ENCODE assay signal across 2 cellular contexts in the genomic region with DNA sequence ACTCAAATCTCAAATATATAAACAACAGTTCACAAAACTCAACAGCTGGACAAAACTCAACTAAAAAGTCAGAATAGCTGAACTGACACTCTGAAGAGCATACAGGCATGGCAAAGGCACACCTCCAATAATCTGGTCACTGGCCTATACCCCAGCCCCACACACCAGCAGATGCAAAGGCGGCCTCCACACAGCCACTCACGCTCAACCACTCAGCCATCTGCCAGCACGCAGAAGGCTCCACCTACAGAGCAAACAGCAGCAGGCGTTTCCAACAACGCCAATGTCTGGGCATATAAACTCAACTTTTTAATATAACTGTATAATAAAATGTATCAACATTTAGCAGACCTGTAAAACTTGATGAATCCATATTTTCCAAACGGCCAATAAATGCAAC.
TF ChIP-seq lines count a peak whose summit lies in the region.

No MANE protein-coding gene starts in this region.

TF ChIP-seq in GM12891, 5 proteins besides CTCF, POLR2A, EP300 and RAD21:
- TF ChIP-seq POU2F2 (IDR thresholded peaks at IDR 0.05; ENCODE audit: low read depth, low read length) (no peak), SPI1 (IDR thresholded peaks at IDR 0.05; ENCODE audit: low read depth, low read length) (no peak), PAX5 (IDR thresholded peaks at IDR 0.05; ENCODE audit: insufficient read depth, low read length, severe bottlenecking) (no peak), TAF1 (IDR thresholded peaks at IDR 0.05; ENCODE audit: low read depth, low read length) (no peak), POLR2AphosphoS5 (IDR thresholded peaks at IDR 0.05; ENCODE audit: low read depth, low read length) (no peak)

TF ChIP-seq in H1, 55 proteins besides CTCF, POLR2A, EP300 and RAD21:
- no peak for TF ChIP-seq SP4 (IDR thresholded peaks at IDR 0.05; ENCODE audit: low read length)
- no peak for TF ChIP-seq ASH2L (IDR thresholded peaks at IDR 0.05; ENCODE audit: low read length)
- no peak for TF ChIP-seq CREB1 (IDR thresholded peaks at IDR 0.05)
- TF ChIP-seq KDM5A (IDR thresholded peaks at IDR 0.05; ENCODE audit: low read length) = no peak
- TF ChIP-seq EGR1 (IDR thresholded peaks at IDR 0.05; ENCODE audit: borderline replicate concordance, low read depth, low read length) = no peak
- no peak for TF ChIP-seq JUND (IDR thresholded peaks at IDR 0.05; ENCODE audit: low read length)
- no peak for TF ChIP-seq PHF8 (conservative IDR thresholded peaks at IDR 0.05; ENCODE audit: low read depth, low read length)
- no peak for TF ChIP-seq CHD1 (IDR thresholded peaks at IDR 0.05; ENCODE audit: low read depth, low read length)
- no peak for TF ChIP-seq RXRA (IDR thresholded peaks at IDR 0.05; ENCODE audit: insufficient read depth, low read depth, low read length)
- no peak for TF ChIP-seq YY1 (IDR thresholded peaks at IDR 0.05; ENCODE audit: low read depth, low read length)
- TF ChIP-seq BACH1 (IDR thresholded peaks at IDR 0.05; ENCODE audit: low read length) = no peak
- no peak for TF ChIP-seq GABPA (IDR thresholded peaks at IDR 0.05; ENCODE audit: borderline replicate concordance, insufficient read depth, low read length)
- TF ChIP-seq TAF1 (IDR thresholded peaks at IDR 0.05; ENCODE audit: low read depth, low read length) = no peak
- TF ChIP-seq FOSL1 (IDR thresholded peaks at IDR 0.05; ENCODE audit: insufficient read depth, low read depth, low read length) = no peak
- no peak for TF ChIP-seq TEAD4 (IDR thresholded peaks at IDR 0.05; ENCODE audit: low read depth, low read length)
- no peak for TF ChIP-seq KDM4A (IDR thresholded peaks at IDR 0.05; ENCODE audit: low read depth, low read length, severe bottlenecking)
- TF ChIP-seq HDAC6 (IDR thresholded peaks at IDR 0.05; ENCODE audit: low read depth, low read length) = no peak
- TF ChIP-seq RNF2 (IDR thresholded peaks at IDR 0.05; ENCODE audit: borderline replicate concordance, low read depth, low read length, missing control alignments, poor library complexity, severe bottlenecking) = no peak
- no peak for TF ChIP-seq RBBP5 (IDR thresholded peaks at IDR 0.05; ENCODE audit: borderline replicate concordance, low read depth, low read length)
- TF ChIP-seq, protein P1, sequence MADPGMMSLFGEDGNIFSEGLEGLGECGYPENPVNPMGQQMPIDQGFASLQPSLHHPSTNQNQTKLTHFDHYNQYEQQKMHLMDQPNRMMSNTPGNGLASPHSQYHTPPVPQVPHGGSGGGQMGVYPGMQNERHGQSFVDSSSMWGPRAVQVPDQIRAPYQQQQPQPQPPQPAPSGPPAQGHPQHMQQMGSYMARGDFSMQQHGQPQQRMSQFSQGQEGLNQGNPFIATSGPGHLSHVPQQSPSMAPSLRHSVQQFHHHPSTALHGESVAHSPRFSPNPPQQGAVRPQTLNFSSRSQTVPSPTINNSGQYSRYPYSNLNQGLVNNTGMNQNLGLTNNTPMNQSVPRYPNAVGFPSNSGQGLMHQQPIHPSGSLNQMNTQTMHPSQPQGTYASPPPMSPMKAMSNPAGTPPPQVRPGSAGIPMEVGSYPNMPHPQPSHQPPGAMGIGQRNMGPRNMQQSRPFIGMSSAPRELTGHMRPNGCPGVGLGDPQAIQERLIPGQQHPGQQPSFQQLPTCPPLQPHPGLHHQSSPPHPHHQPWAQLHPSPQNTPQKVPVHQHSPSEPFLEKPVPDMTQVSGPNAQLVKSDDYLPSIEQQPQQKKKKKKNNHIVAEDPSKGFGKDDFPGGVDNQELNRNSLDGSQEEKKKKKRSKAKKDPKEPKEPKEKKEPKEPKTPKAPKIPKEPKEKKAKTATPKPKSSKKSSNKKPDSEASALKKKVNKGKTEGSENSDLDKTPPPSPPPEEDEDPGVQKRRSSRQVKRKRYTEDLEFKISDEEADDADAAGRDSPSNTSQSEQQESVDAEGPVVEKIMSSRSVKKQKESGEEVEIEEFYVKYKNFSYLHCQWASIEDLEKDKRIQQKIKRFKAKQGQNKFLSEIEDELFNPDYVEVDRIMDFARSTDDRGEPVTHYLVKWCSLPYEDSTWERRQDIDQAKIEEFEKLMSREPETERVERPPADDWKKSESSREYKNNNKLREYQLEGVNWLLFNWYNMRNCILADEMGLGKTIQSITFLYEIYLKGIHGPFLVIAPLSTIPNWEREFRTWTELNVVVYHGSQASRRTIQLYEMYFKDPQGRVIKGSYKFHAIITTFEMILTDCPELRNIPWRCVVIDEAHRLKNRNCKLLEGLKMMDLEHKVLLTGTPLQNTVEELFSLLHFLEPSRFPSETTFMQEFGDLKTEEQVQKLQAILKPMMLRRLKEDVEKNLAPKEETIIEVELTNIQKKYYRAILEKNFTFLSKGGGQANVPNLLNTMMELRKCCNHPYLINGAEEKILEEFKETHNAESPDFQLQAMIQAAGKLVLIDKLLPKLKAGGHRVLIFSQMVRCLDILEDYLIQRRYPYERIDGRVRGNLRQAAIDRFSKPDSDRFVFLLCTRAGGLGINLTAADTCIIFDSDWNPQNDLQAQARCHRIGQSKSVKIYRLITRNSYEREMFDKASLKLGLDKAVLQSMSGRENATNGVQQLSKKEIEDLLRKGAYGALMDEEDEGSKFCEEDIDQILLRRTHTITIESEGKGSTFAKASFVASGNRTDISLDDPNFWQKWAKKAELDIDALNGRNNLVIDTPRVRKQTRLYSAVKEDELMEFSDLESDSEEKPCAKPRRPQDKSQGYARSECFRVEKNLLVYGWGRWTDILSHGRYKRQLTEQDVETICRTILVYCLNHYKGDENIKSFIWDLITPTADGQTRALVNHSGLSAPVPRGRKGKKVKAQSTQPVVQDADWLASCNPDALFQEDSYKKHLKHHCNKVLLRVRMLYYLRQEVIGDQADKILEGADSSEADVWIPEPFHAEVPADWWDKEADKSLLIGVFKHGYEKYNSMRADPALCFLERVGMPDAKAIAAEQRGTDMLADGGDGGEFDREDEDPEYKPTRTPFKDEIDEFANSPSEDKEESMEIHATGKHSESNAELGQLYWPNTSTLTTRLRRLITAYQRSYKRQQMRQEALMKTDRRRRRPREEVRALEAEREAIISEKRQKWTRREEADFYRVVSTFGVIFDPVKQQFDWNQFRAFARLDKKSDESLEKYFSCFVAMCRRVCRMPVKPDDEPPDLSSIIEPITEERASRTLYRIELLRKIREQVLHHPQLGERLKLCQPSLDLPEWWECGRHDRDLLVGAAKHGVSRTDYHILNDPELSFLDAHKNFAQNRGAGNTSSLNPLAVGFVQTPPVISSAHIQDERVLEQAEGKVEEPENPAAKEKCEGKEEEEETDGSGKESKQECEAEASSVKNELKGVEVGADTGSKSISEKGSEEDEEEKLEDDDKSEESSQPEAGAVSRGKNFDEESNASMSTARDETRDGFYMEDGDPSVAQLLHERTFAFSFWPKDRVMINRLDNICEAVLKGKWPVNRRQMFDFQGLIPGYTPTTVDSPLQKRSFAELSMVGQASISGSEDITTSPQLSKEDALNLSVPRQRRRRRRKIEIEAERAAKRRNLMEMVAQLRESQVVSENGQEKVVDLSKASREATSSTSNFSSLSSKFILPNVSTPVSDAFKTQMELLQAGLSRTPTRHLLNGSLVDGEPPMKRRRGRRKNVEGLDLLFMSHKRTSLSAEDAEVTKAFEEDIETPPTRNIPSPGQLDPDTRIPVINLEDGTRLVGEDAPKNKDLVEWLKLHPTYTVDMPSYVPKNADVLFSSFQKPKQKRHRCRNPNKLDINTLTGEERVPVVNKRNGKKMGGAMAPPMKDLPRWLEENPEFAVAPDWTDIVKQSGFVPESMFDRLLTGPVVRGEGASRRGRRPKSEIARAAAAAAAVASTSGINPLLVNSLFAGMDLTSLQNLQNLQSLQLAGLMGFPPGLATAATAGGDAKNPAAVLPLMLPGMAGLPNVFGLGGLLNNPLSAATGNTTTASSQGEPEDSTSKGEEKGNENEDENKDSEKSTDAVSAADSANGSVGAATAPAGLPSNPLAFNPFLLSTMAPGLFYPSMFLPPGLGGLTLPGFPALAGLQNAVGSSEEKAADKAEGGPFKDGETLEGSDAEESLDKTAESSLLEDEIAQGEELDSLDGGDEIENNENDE (IDR thresholded peaks at IDR 0.05; ENCODE audit: insufficient replicate concordance, low read length) = no peak
